ENCODE assay signal across 1 cellular context in genomic region chr2:66431840-66432511, GRCh38.
A peak's percentile ranks its signal among the peaks of the same experiment; 100 is the strongest.
TF ChIP-seq lines count a peak whose summit lies in the region.

No MANE protein-coding gene starts in this region.

TF ChIP-seq in H1, 55 proteins besides CTCF, POLR2A, EP300 and RAD21 (continued from another document):
- no peak for TF ChIP-seq PHF8 (conservative IDR thresholded peaks at IDR 0.05; ENCODE audit: low read depth, low read length)
- TF ChIP-seq EZH2 (IDR thresholded peaks at IDR 0.05; ENCODE audit: low read depth, low read length, severe bottlenecking): peak; percentile 84
- no peak for TF ChIP-seq KDM4A (IDR thresholded peaks at IDR 0.05; ENCODE audit: low read depth, low read length, severe bottlenecking)
- no peak for TF ChIP-seq GABPA (IDR thresholded peaks at IDR 0.05; ENCODE audit: borderline replicate concordance, insufficient read depth, low read length)
- TF ChIP-seq SUZ12 (IDR thresholded peaks at IDR 0.05; ENCODE audit: low read length): peak; percentile 75
- peak; percentile 92 for TF ChIP-seq CEBPB (IDR thresholded peaks at IDR 0.05; ENCODE audit: low read depth, low read length)
- TF ChIP-seq RNF2 (IDR thresholded peaks at IDR 0.05; ENCODE audit: borderline replicate concordance, low read depth, low read length, missing control alignments, poor library complexity, severe bottlenecking): peak; percentile 75
